In the genomic region with DNA sequence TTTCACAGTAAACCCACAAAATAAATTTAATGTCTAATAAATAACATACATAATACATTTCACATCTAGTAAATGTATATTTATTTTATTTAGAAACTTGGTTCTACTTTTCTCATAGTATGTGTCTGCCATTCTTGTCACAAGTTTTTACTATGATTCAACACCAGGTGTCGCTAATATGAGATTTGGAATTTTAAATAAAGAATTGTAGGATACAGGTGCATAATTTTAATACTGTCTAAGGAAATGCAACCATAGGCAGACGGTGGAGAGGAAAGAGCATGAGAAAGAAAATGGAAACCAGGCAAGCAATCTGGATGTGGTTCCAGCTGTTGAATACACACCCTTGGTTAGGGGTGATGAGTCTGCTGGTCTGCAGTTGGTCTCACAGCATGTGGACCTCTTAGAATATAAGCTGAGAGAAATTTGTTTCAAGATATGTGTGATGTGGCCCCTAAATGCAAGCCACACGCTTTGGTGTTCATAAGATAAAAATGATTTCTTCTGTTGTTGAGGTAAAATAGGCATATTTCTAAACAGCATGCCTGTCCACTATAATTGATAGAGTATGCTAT, we compare ENCODE assay signal across 11 cellular contexts.
DNase-seq lines count a peak whose midpoint lies in the region; ATAC-seq, FAIRE-seq and TF ChIP-seq lines count a peak whose summit lies in the region.
"Had no signal": no experiment of that assay in that cellular context is flagged by ENCODE, and none has a peak within 500 bp of the region (broad histone marks: within the 10 kb centered on the region; RNA-seq: fewer than 3 reads in every experiment).

No MANE protein-coding gene starts in this region.

- peak; percentile 37 for FAIRE-seq in TTC549 (lab: Jason Lieb, UNC)

- H3K27ac ChIP-seq in 22Rv1: no peak overlapping the region
- H3K27ac ChIP-seq: parathyroid adenoma had no signal

- DNase-seq in iris pigment epithelial cell (ENCODE audit: low read depth) (peak; percentile 16), NCI-H510A treated with DMSO at 0.1 percent for 48 hours (lab: John Stamatoyannopoulos, UW) (no peak), NCI-H446 treated with DMSO at 0.1 percent for 48 hours (lab: John Stamatoyannopoulos, UW) (no peak)
- DNase-seq: activated CD4-positive, alpha-beta T cell treated with anti-CD3 and anti-CD28 coated beads for 1 hour; NCI-H1930 had no signal

- ATAC-seq in GM18511 (IDR thresholded peaks at IDR 0.05; ENCODE audit: unreplicated experiment): no peak
- no peak for ATAC-seq in GM18519 (IDR thresholded peaks at IDR 0.05; ENCODE audit: low FRiP score, unreplicated experiment)

- H3K4me3 ChIP-seq in GM12875 (ENCODE audit: low read depth, low read length): no peak overlapping the region

- TF ChIP-seq CTCF in 22Rv1 (IDR thresholded peaks at IDR 0.05) (peak; percentile 75), GM12875 (IDR thresholded peaks at IDR 0.05; ENCODE audit: borderline replicate concordance, insufficient read depth, low read depth, low read length) (0 out of 2 replicates have a peak, but pooled peaks have one; percentile 16)
